8 cellular contexts compared by ENCODE assay signal in the genomic region with DNA sequence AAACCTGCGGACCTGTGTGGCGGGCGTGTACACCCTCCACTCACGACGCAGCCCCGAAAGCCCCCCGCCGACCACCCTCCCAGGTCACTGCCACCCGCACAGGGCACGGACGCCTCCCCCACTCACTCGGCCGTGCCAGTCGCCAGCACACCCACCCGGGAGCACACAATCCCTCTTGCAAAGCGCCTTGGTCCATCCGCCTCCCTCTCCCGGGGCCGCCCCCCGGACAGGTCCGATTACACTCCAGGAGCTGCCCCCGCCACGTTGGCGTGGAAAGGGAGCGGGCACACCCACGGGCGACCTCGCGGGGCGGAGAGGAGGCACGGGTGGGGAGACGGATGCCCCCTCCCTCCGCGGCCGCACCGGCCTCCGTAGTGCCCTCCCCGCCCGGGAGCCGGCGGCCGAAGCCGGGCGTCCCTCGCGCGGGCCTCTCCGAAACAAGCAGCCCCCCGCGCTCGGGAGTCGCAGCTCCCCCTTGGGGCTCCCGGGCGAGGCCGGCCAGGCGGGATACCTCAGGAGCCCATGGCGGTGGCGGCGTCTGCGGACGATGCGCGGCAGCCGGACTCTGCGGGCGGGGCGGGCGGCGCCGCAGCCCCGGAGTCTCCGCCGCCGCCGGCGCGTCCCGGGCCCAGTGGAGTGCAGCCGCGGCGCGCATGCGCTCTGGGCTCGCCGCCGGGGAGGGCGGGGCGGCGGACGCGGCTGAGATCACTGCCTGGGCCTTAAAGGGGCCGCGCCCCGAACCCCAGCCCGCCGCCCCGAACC. TPM values are rescaled to one million over a fixed set of nuclear protein-coding genes. Genes with fewer than 3 reads are reported as not detected.
DNase-seq lines count a peak whose midpoint lies in the region; ATAC-seq and TF ChIP-seq lines count a peak whose summit lies in the region.

A gene (minus strand): TSS at position 638 of the 762 bp plus-strand sequence. CDS start 25,049 bp downstream, outside the sequence.

- peak within 1 kb of the TSS; percentile 92 for H3K9ac ChIP-seq in HCT116 (ENCODE audit: low read length)

- peak; percentile 90 for ATAC-seq in HCT116
- peak; percentile 89 for ATAC-seq in left colon
- no peak for ATAC-seq in GM18517 (IDR thresholded peaks at IDR 0.05; ENCODE audit: unreplicated experiment)

- RAD21 ChIA-PET in HCT116 (lab: Charles Lee; ENCODE audit: low non-redundant PET in 1 of 2, low total read pairs in 2 of 2, uncharacterized antibody in 2 of 2, unreplicated experiment in 2 of 2), result no interaction called here

- no peak for TF ChIP-seq CTCF in HCT116 (IDR thresholded peaks at IDR 0.05 in 2 of 3, conservative IDR thresholded peaks at IDR 0.05 in 1 of 3; ENCODE audit: borderline replicate concordance in 1 of 3, insufficient read depth in 1 of 3, low read depth in 2 of 3, low read length in 2 of 3)

- peak within 1 kb of the TSS; percentile 96 for H2AFZ ChIP-seq in HCT116 (ENCODE audit: low read depth, low read length, poor library complexity, severe bottlenecking)

- TF ChIP-seq POLR2A in HCT116 (IDR thresholded peaks at IDR 0.05; ENCODE audit: borderline replicate concordance, extremely low read depth, insufficient read depth, insufficient read length), result no peak

- no peaks in the 10 kb centered on the region for H3K36me3 ChIP-seq in HCT116 (ENCODE audit: control insufficient read depth in 1 of 2, insufficient read depth in 2 of 2, low read length in 2 of 2)

- intact Hi-C loops in HCT116 (cut with micrococcal nuclease), result no loop called here
- intact Hi-C loops in left colon (cut with DNase I, micrococcal nuclease), result no loop called here

- peak; percentile 18 for DNase-seq in HCT116 (ENCODE audit: low read depth, low spot score)
- peak; percentile 24 for DNase-seq in NCI-H2029 treated with DMSO at 0.1 percent for 48 hours (lab: John Stamatoyannopoulos, UW)
- peak; percentile 83 for DNase-seq in activated CD4-positive, alpha-beta T cell treated with anti-CD3 and anti-CD28 coated beads for 48 hours
- DNase-seq in left colon, result peak in 1 of 2 donors; percentile 83
- DNase-seq in stimulated activated CD4-positive, alpha-beta T cell treated with anti-CD3 and anti-CD28 coated beads, Interleukin-1b, Interleukin-23, amount 100 ng/mL, for 24 hours (ENCODE audit: low read depth in 4 of 4, low spot score in 1 of 4), result peak; percentile 49 to 70 (median 65)

- POLR2A ChIA-PET in HCT116 (lab: Charles Lee), result no interaction called here

- peak within 1 kb of the TSS; percentile 86 for H3K4me3 ChIP-seq in GM08714 (ENCODE audit: low read length)
- H3K4me3 ChIP-seq in HCT116 (replicated peaks in 1 of 2; ENCODE audit: low read depth in 1 of 2, low read length in 2 of 2), result peak within 1 kb of the TSS; percentile 88 to 96

- CTCF ChIA-PET in HCT116 (lab: Charles Lee), result interaction anchor here (1.5 kb wide), 1 partner anchor 10 kb away, joined by 3 read pairs; no protein-coding TSS in a partner anchor

- H3K27ac ChIP-seq in HCT116 (ENCODE audit: low read depth, low read length), result peak within 1 kb of the TSS; percentile 77
- H3K27ac ChIP-seq in cingulate gyrus (ENCODE audit: low read depth, low read length), result peak within 1 kb of the TSS; percentile 93

- H3K4me1 ChIP-seq in HCT116 (ENCODE audit: control insufficient read depth in 1 of 2, insufficient read depth in 2 of 2, low read length in 2 of 2), result peaks cover 20 to 34% of the 10 kb centered on the region in 2 experiments; a peak in 3 of 4 replicates

- H3K4me2 ChIP-seq in HCT116 (ENCODE audit: low read length), result peak within 1 kb of the TSS; percentile 85

- no peaks in the 10 kb centered on the region for H3K9me3 ChIP-seq in HCT116 (ENCODE audit: control insufficient read depth in 1 of 2, insufficient read depth in 1 of 2, low read depth in 1 of 2, low read length in 2 of 2)

- peaks cover 48% of the 10 kb centered on the region for H3K79me2 ChIP-seq in HCT116 (ENCODE audit: insufficient read depth, low read length)

- no peak for TF ChIP-seq RAD21 in HCT116 (IDR thresholded peaks at IDR 0.05; ENCODE audit: low read depth)

- BruUV-seq in HCT116 (replicated peaks; lab: Mats Ljungman, UMichigan), result no TSS peak

- no peaks in the 10 kb centered on the region for H3K27me3 ChIP-seq in HCT116 (ENCODE audit: insufficient read depth, low read length)

- no peaks in the 10 kb centered on the region for H4K20me1 ChIP-seq in HCT116 (ENCODE audit: insufficient read depth)

- H3K9me2 ChIP-seq in HCT116 (ENCODE audit: insufficient read depth), result no peaks in the 10 kb centered on the region

TF ChIP-seq in HCT116, 20 proteins besides CTCF, POLR2A, EP300 and RAD21:
- TF ChIP-seq POLR2AphosphoS5 (IDR thresholded peaks at IDR 0.05; ENCODE audit: low read depth, low read length) (peak; percentile 87), SRF (IDR thresholded peaks at IDR 0.05; ENCODE audit: low read depth) (no peak), TCF7L2 (IDR thresholded peaks at IDR 0.05; ENCODE audit: borderline replicate concordance, extremely low read depth, insufficient read depth, insufficient read length) (peak; percentile 6), ZFX (IDR thresholded peaks at IDR 0.05) (peak; percentile 75; the same call in 1 of the 2 replicates), EZH2 (IDR thresholded peaks at IDR 0.05) (no peak), EGR1 (IDR thresholded peaks at IDR 0.05; ENCODE audit: low read depth) (no peak)

RNA-seq across cellular contexts. Expression of the gene that starts here (rescaled TPM):
- total RNA-seq in HCT116 (2021; ENCODE audit: unreplicated experiment) (66.0 TPM), left colon (10 to 100 TPM; 41.9 to 48.0 TPM)
- 51.2 and 55.1 TPM in 2 replicates for polyA plus RNA-seq in HCT116 (2012)
